In the genomic region with DNA sequence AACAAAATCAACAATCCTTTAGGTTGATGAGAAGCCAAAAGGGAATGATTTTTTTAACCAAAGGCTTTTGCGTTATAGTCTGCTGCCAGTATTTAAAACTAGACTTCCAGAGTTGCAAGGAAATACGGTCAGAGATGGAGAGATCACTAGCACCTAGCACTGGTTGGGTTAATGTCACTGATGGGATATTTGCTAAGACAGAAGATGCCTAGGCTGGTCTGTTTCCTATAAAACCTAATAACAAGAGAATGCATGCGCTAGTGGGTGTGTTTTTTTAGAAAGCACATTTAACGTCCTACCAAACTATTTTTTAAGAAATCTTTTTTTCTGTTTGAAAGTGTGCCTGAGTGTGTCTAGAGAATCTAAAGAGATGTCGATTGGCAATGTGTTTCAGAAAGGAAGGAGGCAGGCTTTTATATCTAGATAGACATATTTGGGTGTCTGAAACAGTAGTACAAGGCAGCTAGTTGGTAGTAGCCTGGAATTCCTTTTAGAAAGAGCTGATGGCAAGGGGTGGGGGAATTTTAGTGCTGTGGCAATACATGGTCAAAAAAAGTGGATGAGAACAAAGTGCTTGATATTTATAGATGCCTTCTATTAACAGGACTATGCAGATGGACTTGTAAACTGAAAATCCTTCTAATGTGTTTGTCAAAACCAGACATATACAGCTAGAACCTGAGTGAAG, we compare ENCODE assay signal across 1 cellular context.
TF ChIP-seq lines count a peak whose summit lies in the region.

No MANE protein-coding gene starts in this region.

TF ChIP-seq in IMR-90, 13 proteins besides CTCF, POLR2A, EP300 and RAD21:
- TF ChIP-seq CEBPB (IDR thresholded peaks at IDR 0.05; ENCODE audit: low read depth, low read length) (no peak), CHD1 (IDR thresholded peaks at IDR 0.05; ENCODE audit: low read depth, low read length) (peak; percentile 69; the same call in 1 of the 2 replicates), RCOR1 (IDR thresholded peaks at IDR 0.05; ENCODE audit: insufficient replicate concordance, low read length) (no peak)
